ENCODE assay signal across 1 cellular context in the genomic region with DNA sequence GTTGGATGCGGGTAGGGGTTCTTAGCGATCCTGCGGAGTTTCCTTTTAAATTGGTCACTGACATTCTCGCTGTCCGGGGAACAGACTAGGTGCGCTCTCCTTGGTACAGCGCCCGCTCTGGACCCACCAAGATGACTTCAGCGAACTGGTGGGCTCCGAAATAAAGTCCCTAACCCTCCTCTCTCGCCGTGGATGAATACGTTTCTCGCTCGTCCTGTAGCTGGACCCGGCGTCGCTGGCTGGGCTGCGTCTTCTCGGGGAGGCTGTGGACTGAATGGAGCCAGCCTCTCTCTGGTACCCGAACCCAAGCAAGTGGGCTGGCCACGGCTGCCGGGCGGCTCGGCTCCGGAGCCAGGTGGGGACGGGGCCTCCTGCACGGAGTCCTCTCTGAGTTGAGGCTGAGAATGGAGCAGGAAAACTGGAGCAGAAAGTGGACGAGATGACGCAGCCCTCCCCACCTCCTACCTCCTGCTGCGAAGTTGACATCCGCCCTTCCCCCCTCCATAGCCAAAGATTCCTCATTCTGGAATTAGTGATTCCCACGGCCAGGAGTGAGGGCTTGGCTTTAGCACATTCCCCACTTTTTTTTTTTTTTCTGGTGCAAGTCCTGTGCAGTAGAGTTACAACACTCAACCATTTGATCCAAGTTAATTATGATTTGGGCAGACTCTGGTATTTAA.
TF ChIP-seq lines count a peak whose summit lies in the region.

No MANE protein-coding gene starts in this region.

TF ChIP-seq in K562, 482 proteins besides CTCF, POLR2A, EP300 and RAD21 (continued from another document):
- TF ChIP-seq, protein P1, sequence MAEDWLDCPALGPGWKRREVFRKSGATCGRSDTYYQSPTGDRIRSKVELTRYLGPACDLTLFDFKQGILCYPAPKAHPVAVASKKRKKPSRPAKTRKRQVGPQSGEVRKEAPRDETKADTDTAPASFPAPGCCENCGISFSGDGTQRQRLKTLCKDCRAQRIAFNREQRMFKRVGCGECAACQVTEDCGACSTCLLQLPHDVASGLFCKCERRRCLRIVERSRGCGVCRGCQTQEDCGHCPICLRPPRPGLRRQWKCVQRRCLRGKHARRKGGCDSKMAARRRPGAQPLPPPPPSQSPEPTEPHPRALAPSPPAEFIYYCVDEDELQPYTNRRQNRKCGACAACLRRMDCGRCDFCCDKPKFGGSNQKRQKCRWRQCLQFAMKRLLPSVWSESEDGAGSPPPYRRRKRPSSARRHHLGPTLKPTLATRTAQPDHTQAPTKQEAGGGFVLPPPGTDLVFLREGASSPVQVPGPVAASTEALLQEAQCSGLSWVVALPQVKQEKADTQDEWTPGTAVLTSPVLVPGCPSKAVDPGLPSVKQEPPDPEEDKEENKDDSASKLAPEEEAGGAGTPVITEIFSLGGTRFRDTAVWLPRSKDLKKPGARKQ (CRISPR knock-in tag; IDR thresholded peaks at IDR 0.05), result 0 out of 2 replicates have a peak, but pooled peaks have one; percentile 60
- TF ChIP-seq CTBP1 (IDR thresholded peaks at IDR 0.05; ENCODE audit: borderline replicate concordance), result peak; percentile 54; the same call in 1 of the 2 replicates
- 0 out of 4 replicates have a peak, but pooled peaks of 1 of the 2 experiments have one; percentile 11 for TF ChIP-seq RCOR1 (IDR thresholded peaks at IDR 0.05; ENCODE audit: borderline replicate concordance in 1 of 2, low read depth in 2 of 2, low read length in 2 of 2)
- peak; percentile 23 to 42; a peak in 3 of 4 replicates for TF ChIP-seq MAZ (CRISPR knock-in tag; conservative IDR thresholded peaks at IDR 0.05 in 1 of 2, IDR thresholded peaks at IDR 0.05 in 1 of 2)
- TF ChIP-seq, protein P2, sequence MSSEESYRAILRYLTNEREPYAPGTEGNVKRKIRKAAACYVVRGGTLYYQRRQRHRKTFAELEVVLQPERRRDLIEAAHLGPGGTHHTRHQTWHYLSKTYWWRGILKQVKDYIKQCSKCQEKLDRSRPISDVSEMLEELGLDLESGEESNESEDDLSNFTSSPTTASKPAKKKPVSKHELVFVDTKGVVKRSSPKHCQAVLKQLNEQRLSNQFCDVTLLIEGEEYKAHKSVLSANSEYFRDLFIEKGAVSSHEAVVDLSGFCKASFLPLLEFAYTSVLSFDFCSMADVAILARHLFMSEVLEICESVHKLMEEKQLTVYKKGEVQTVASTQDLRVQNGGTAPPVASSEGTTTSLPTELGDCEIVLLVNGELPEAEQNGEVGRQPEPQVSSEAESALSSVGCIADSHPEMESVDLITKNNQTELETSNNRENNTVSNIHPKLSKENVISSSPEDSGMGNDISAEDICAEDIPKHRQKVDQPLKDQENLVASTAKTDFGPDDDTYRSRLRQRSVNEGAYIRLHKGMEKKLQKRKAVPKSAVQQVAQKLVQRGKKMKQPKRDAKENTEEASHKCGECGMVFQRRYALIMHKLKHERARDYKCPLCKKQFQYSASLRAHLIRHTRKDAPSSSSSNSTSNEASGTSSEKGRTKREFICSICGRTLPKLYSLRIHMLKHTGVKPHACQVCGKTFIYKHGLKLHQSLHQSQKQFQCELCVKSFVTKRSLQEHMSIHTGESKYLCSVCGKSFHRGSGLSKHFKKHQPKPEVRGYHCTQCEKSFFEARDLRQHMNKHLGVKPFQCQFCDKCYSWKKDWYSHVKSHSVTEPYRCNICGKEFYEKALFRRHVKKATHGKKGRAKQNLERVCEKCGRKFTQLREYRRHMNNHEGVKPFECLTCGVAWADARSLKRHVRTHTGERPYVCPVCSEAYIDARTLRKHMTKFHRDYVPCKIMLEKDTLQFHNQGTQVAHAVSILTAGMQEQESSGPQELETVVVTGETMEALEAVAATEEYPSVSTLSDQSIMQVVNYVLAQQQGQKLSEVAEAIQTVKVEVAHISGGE (CRISPR knock-in tag; IDR thresholded peaks at IDR 0.05), result 0 out of 6 replicates have a peak, but pooled peaks of 1 of the 3 experiments have one; percentile 25
- TF ChIP-seq ATF7 (IDR thresholded peaks at IDR 0.05), result peak; percentile 42; the same call in 1 of the 2 replicates
- no peak for TF ChIP-seq GTF2E2 (tag; IDR thresholded peaks at IDR 0.05)
- TF ChIP-seq, protein P3, sequence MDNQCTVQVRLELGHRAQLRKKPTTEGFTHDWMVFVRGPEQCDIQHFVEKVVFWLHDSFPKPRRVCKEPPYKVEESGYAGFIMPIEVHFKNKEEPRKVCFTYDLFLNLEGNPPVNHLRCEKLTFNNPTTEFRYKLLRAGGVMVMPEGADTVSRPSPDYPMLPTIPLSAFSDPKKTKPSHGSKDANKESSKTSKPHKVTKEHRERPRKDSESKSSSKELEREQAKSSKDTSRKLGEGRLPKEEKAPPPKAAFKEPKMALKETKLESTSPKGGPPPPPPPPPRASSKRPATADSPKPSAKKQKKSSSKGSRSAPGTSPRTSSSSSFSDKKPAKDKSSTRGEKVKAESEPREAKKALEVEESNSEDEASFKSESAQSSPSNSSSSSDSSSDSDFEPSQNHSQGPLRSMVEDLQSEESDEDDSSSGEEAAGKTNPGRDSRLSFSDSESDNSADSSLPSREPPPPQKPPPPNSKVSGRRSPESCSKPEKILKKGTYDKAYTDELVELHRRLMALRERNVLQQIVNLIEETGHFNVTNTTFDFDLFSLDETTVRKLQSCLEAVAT (IDR thresholded peaks at IDR 0.05), result no peak
